Comparison of ENCODE assay signal across 8 cellular contexts in the genomic region with DNA sequence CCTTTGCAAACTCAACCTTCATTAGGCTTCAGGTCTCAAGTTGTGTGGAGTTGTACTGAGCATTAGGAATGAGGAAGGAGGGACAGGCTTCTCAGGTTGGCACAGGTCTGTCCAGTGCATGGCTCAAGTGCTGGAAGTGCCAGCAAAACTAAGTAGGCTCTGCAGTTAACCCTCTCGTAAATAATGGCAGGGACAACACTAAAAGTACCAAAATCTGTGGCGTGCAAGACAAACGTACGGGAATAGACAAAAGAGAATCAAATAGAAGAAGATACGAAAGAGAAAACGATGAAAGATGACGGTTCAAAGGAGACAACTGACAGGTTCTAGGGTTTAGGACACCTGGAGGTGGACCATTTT. TPM values are rescaled to one million over a fixed set of nuclear protein-coding genes. Genes with fewer than 3 reads are reported as not detected.
DNase-seq lines count a peak whose midpoint lies in the region; ATAC-seq and TF ChIP-seq lines count a peak whose summit lies in the region.

No MANE protein-coding gene starts in this region.

- peak overlapping the region; percentile 99 for H3K9ac ChIP-seq in adipocyte (ENCODE audit: low read length)
- peak overlapping the region; percentile 78 for H3K9ac ChIP-seq in iPS-15b (ENCODE audit: low read depth, low read length)

- H3K4me1 ChIP-seq in adipocyte (ENCODE audit: control insufficient read depth, insufficient read depth, low read length) (peaks cover 21% of the 10 kb centered on the region), iPS-15b (ENCODE audit: control insufficient read depth, insufficient read depth, low read length) (peaks cover 11% of the 10 kb centered on the region)

- H3K27me3 ChIP-seq in adipocyte (replicated peaks; ENCODE audit: control insufficient read depth, insufficient read depth, low read length) (no peaks in the 10 kb centered on the region), iPS-15b (ENCODE audit: control insufficient read depth, insufficient read depth, low read length) (no peaks in the 10 kb centered on the region)

- H3K9me3 ChIP-seq in adipocyte (ENCODE audit: control insufficient read depth, low read length): no peaks in the 10 kb centered on the region
- H3K9me3 ChIP-seq in iPS-15b (ENCODE audit: control insufficient read depth, insufficient read depth, low read length): no peaks in the 10 kb centered on the region

- H3K36me3 ChIP-seq in adipocyte (ENCODE audit: control insufficient read depth, insufficient read depth, low read length, severe bottlenecking) (no peaks in the 10 kb centered on the region), iPS-15b (ENCODE audit: control insufficient read depth, insufficient read depth, low read length) (no peaks in the 10 kb centered on the region)

- peaks cover 29% of the 10 kb centered on the region for H3K4me1 Mint-ChIP-seq in stimulated activated effector memory CD8-positive, alpha-beta T cell treated with anti-CD3 and anti-CD28 coated beads, Interleukin-12 subunit alpha, Interleukin-12 subunit beta, amount 100 ng/mL, for 72 hours

- H3K4me3 ChIP-seq in adipocyte (ENCODE audit: low read length) (peak overlapping the region; percentile 99), iPS-15b (ENCODE audit: low read depth, low read length) (peak overlapping the region; percentile 91)

- peak overlapping the region; percentile 79 for H3K4me3 Mint-ChIP-seq in stimulated activated effector memory CD8-positive, alpha-beta T cell treated with anti-CD3 and anti-CD28 coated beads, Interleukin-12 subunit alpha, Interleukin-12 subunit beta, amount 100 ng/mL, for 72 hours

- no peak for TF ChIP-seq CTCF in GM13976 (IDR thresholded peaks at IDR 0.05; ENCODE audit: borderline replicate concordance, control extremely low read depth, extremely low read depth, insufficient read depth, missing control alignments)

- H3K27ac Mint-ChIP-seq in stimulated activated effector memory CD8-positive, alpha-beta T cell treated with anti-CD3 and anti-CD28 coated beads, Interleukin-12 subunit alpha, Interleukin-12 subunit beta, amount 100 ng/mL, for 72 hours: peak overlapping the region; percentile 99

- no peaks in the 10 kb centered on the region for H3K9me3 Mint-ChIP-seq in stimulated activated effector memory CD8-positive, alpha-beta T cell treated with anti-CD3 and anti-CD28 coated beads, Interleukin-12 subunit alpha, Interleukin-12 subunit beta, amount 100 ng/mL, for 72 hours

- ATAC-seq in HG03066 (IDR thresholded peaks at IDR 0.05; ENCODE audit: low read depth, unreplicated experiment): peak; percentile 3
- no peak for ATAC-seq in stimulated activated effector memory CD8-positive, alpha-beta T cell treated with anti-CD3 and anti-CD28 coated beads, Interleukin-12 subunit alpha, Interleukin-12 subunit beta, amount 100 ng/mL, for 72 hours
- ATAC-seq in HG03565 (IDR thresholded peaks at IDR 0.05; ENCODE audit: unreplicated experiment): no peak

- peaks cover 36% of the 10 kb centered on the region for H3K36me3 Mint-ChIP-seq in stimulated activated effector memory CD8-positive, alpha-beta T cell treated with anti-CD3 and anti-CD28 coated beads, Interleukin-12 subunit alpha, Interleukin-12 subunit beta, amount 100 ng/mL, for 72 hours

- in situ Hi-C loops in G401 (cut with HindIII; ENCODE audit: low sequenced_read_pairs) (no loop called here), GM13976 (cut with MboI; ENCODE audit: low sequenced_read_pairs, unreplicated experiment) (no loop called here)

- DNase-seq in G401 (ENCODE audit: low spot score): peak; percentile 35
- peak; percentile 31 for DNase-seq in adipocyte (ENCODE audit: low read depth)
- no peak for DNase-seq in stimulated activated effector memory CD8-positive, alpha-beta T cell treated with anti-CD3 and anti-CD28 coated beads, Interleukin-12 subunit alpha, Interleukin-12 subunit beta, amount 100 ng/mL, for 72 hours (ENCODE audit: low spot score in 2 of 2)
- DNase-seq in GM13976 (ENCODE audit: low spot score): no peak
- no peak for DNase-seq in T-helper 9 cell

RNA-seq across cellular contexts. Expression of a gene that starts 0.6 kb away (rescaled TPM):
- total RNA-seq in G401 (2014; rRNA removed; shearing (Covaris generic)): 9.4 and 11.0 TPM in 2 replicates

RNA-seq across cellular contexts. Expression of a gene that starts 5.5 kb away (rescaled TPM):
- total RNA-seq in G401 (2014; rRNA removed; shearing (Covaris generic)): 11.8 and 13.7 TPM in 2 replicates

RNA-seq across cellular contexts. Expression of a gene that starts 55.4 kb away (rescaled TPM):
- total RNA-seq in G401 (2014; rRNA removed; shearing (Covaris generic)): 56.0 and 63.7 TPM in 2 replicates

Comparison
In these comparisons a context has a peak if more than half of its experiments do, and no peak if none do; other contexts are left out.
1. DNase-seq: peak in G401 (single experiment) and adipocyte (single experiment); none in stimulated activated effector memory CD8-positive, alpha-beta T cell treated with anti-CD3 and anti-CD28 coated beads, Interleukin-12 subunit alpha, Interleukin-12 subunit beta, amount 100 ng/mL, for 72 hours (0 of 2), GM13976 (single experiment) and T-helper 9 cell (single experiment).